26 cellular contexts compared by ENCODE assay signal in genomic region chr4:139822391-139822790, GRCh38.
"Had no signal": no experiment of that assay in that cellular context is flagged by ENCODE, and none has a peak within 500 bp of the region (broad histone marks: within the 10 kb centered on the region; RNA-seq: fewer than 3 reads in every experiment).

No MANE protein-coding gene starts in this region.

- DNase-seq: cortex of kidney; dorsolateral prefrontal cortex; effector CD8-positive, alpha-beta T cell; gastrocnemius medialis; immature natural killer cell; left ventricle myocardium inferior; lower lobe of right lung; naive B cell; nucleus accumbens; pancreas; psoas muscle; retina; right lobe of liver; spleen; stimulated activated CD4-positive, alpha-beta T cell treated with anti-CD3 and anti-CD28 coated beads, Interleukin-15, amount 100 ng/mL, for 24 hours; stimulated activated CD4-positive, alpha-beta T cell treated with anti-CD3 and anti-CD28 coated beads, Interleukin-1b, Interleukin-23, amount 100 ng/mL, for 48 hours; stimulated activated CD4-positive, alpha-beta T cell treated with anti-CD3 and anti-CD28 coated beads, Interleukin-4, amount 100 ng/mL, for 4 hours; stimulated activated naive B cell treated with anti-CD40 and anti-IgM and Interleukin-4, amounts not matched to agents 10 μg/mL and 1 μg/mL and 100 μg/mL, for 72 hours; stimulated activated naive CD8-positive, alpha-beta T cell treated with anti-CD3 and anti-CD28 coated beads, Interleukin-15, amount 100 ng/mL, for 72 hours; testis had no signal

- H3K27me3 Mint-ChIP-seq: naive B cell; stimulated activated naive B cell treated with anti-CD40 and anti-IgM and Interleukin-4, amounts not matched to agents 10 μg/mL and 1 μg/mL and 100 μg/mL, for 72 hours; stimulated activated naive CD8-positive, alpha-beta T cell treated with anti-CD3 and anti-CD28 coated beads, Interleukin-15, amount 100 ng/mL, for 72 hours had no signal

- H3K9me3 Mint-ChIP-seq: central memory CD8-positive, alpha-beta T cell; memory B cell; nephron; stimulated activated naive B cell treated with anti-CD40 and anti-IgM and Interleukin-4, amounts not matched to agents 10 μg/mL and 1 μg/mL and 100 μg/mL, for 72 hours; stimulated activated naive CD8-positive, alpha-beta T cell treated with anti-CD3 and anti-CD28 coated beads, Interleukin-15, amount 100 ng/mL, for 72 hours had no signal

- H3K27me3 ChIP-seq: dorsolateral prefrontal cortex, esophagus muscularis mucosa, gastrocnemius medialis, pancreas, right lobe of liver, spleen, testis, tibial nerve had no signal

- ATAC-seq: gastrocnemius medialis; lower lobe of right lung; pancreas; psoas muscle; stimulated activated naive B cell treated with anti-CD40 and anti-IgM and Interleukin-4, amounts not matched to agents 10 μg/mL and 1 μg/mL and 100 μg/mL, for 72 hours; stimulated activated naive CD8-positive, alpha-beta T cell treated with anti-CD3 and anti-CD28 coated beads, Interleukin-15, amount 100 ng/mL, for 72 hours had no signal

- H3K9me3 ChIP-seq: esophagus muscularis mucosa, gastrocnemius medialis, left ventricle myocardium inferior, lower lobe of right lung, pancreas, psoas muscle, right lobe of liver, spleen, testis, tibial nerve had no signal

- H3K27ac ChIP-seq: dorsolateral prefrontal cortex, esophagus muscularis mucosa, gastrocnemius medialis, left ventricle myocardium inferior, lower lobe of right lung, pancreas, psoas muscle, right lobe of liver, spleen, testis, tibial nerve had no signal

- H3K4me1 Mint-ChIP-seq: central memory CD8-positive, alpha-beta T cell; memory B cell; stimulated activated naive CD8-positive, alpha-beta T cell treated with anti-CD3 and anti-CD28 coated beads, Interleukin-15, amount 100 ng/mL, for 72 hours had no signal

- H3K36me3 ChIP-seq: esophagus muscularis mucosa, gastrocnemius medialis, left ventricle myocardium inferior, lower lobe of right lung, pancreas, right lobe of liver, spleen, tibial nerve had no signal

- H3K4me1 ChIP-seq: lower lobe of right lung, pancreas, right lobe of liver, spleen, testis, tibial nerve had no signal

- H3K4me3 Mint-ChIP-seq: central memory CD8-positive, alpha-beta T cell; memory B cell; mesothelial cell of epicardium; naive B cell; nephron; stimulated activated naive B cell treated with anti-CD40 and anti-IgM and Interleukin-4, amounts not matched to agents 10 μg/mL and 1 μg/mL and 100 μg/mL, for 72 hours; stimulated activated naive CD8-positive, alpha-beta T cell treated with anti-CD3 and anti-CD28 coated beads, Interleukin-15, amount 100 ng/mL, for 72 hours had no signal

- H3K4me3 ChIP-seq: dorsolateral prefrontal cortex, esophagus muscularis mucosa, gastrocnemius medialis, left ventricle myocardium inferior, lower lobe of right lung, pancreas, psoas muscle, right lobe of liver, spleen, testis, tibial nerve had no signal

- H3K36me3 Mint-ChIP-seq: memory B cell had no signal

- H3K27ac Mint-ChIP-seq: memory B cell; mesothelial cell of epicardium; stimulated activated naive B cell treated with anti-CD40 and anti-IgM and Interleukin-4, amounts not matched to agents 10 μg/mL and 1 μg/mL and 100 μg/mL, for 72 hours; stimulated activated naive CD8-positive, alpha-beta T cell treated with anti-CD3 and anti-CD28 coated beads, Interleukin-15, amount 100 ng/mL, for 72 hours had no signal
